In genomic region chr1:28737245-28738137, GRCh38 we compare ENCODE assay signal across 8 cellular contexts. TPM values are rescaled to one million over a fixed set of nuclear protein-coding genes. Genes with fewer than 3 reads are reported as not detected.
A peak's percentile ranks its signal among the peaks of the same experiment; 100 is the strongest.
DNase-seq lines count a peak whose midpoint lies in the region; ATAC-seq and TF ChIP-seq lines count a peak whose summit lies in the region.

No MANE protein-coding gene starts in this region.

- H3K18ac ChIP-seq in mesendoderm (ENCODE audit: low read length) = peak overlapping the region; percentile 99

- H2BK120ac ChIP-seq in mesendoderm (ENCODE audit: low read depth, low read length) = peak overlapping the region; percentile 30

- DNase-seq in GM10266 (ENCODE audit: extremely low spot score) = peak; percentile 68
- peak; percentile 69 for DNase-seq in NCI-H2196 (lab: John Stamatoyannopoulos, UW; ENCODE audit: unreplicated experiment)
- DNase-seq in activated CD4-positive, alpha-beta memory T cell treated with anti-CD3 and anti-CD28 coated beads for 36 hours = peak; percentile 62
- peak; percentile 28 for DNase-seq in effector CD4-positive, alpha-beta T cell
- DNase-seq in mesendoderm = peak; percentile 89
- peak; percentile 10 to 20 for DNase-seq in stimulated activated CD8-positive, alpha-beta memory T cell treated with anti-CD3 and anti-CD28 coated beads, Interleukin-2, amount 100 ng/mL, for 1 hour (ENCODE audit: low read depth in 2 of 2)
- DNase-seq in Ammon's horn (ENCODE audit: low spot score) = no peak

- peak; percentile 13 for ATAC-seq in HG02870 (IDR thresholded peaks at IDR 0.05; ENCODE audit: unreplicated experiment)

- H2BK15ac ChIP-seq in mesendoderm (replicated peaks; ENCODE audit: low read depth) = no peak overlapping the region

- peak overlapping the region; percentile 100 for H3K4ac ChIP-seq in mesendoderm (ENCODE audit: low read depth, low read length)

- POLR2A ChIA-PET in activated CD4-positive, alpha-beta memory T cell treated with anti-CD3 and anti-CD28 coated beads for 36 hours (lab: Charles Lee) = interaction anchor here (0.7 to 3.0 kb wide), 15 partner anchors 11 to 443 kb away, joined by 3 to 33 read pairs (median 5); partner anchors contain the start of genes GMEB1, MED18, RNU11 and TAF12

- H3K9me3 Mint-ChIP-seq in activated CD4-positive, alpha-beta memory T cell treated with anti-CD3 and anti-CD28 coated beads for 36 hours = no peaks in the 10 kb centered on the region

- intact Hi-C loops in activated CD4-positive, alpha-beta memory T cell treated with anti-CD3 and anti-CD28 coated beads for 36 hours (cut with micrococcal nuclease) = loop anchor here (2.0 to 5.0 kb wide), 3 partner anchors 155 to 325 kb away; no protein-coding TSS in a partner anchor

- peak overlapping the region; percentile 98 for H3K9ac ChIP-seq in mesendoderm (ENCODE audit: low read length)

- H3K36me3 Mint-ChIP-seq in activated CD4-positive, alpha-beta memory T cell treated with anti-CD3 and anti-CD28 coated beads for 36 hours = peaks cover 38% of the 10 kb centered on the region

- H3K79me2 ChIP-seq in mesendoderm (ENCODE audit: control insufficient read depth, insufficient read depth, low read length) = peaks cover 50% of the 10 kb centered on the region

- H3K36me3 ChIP-seq in mesendoderm (ENCODE audit: control insufficient read depth, insufficient read depth, low read length) = peaks cover 3% of the 10 kb centered on the region

- H3K4me3 Mint-ChIP-seq in activated CD4-positive, alpha-beta memory T cell treated with anti-CD3 and anti-CD28 coated beads for 36 hours = peak overlapping the region; percentile 83

- H4K8ac ChIP-seq in mesendoderm (ENCODE audit: low read depth, low read length) = peak overlapping the region; percentile 17

- H2AK5ac ChIP-seq in mesendoderm (ENCODE audit: low read length) = peak overlapping the region; percentile 71

- peak overlapping the region; percentile 99 for H3K27ac ChIP-seq in mesendoderm (ENCODE audit: low read depth, low read length)

- TF ChIP-seq CTCF in GM10266 (IDR thresholded peaks at IDR 0.05; ENCODE audit: control insufficient read depth, insufficient read depth, low read depth, missing control alignments) = no peak

- peak overlapping the region; percentile 85 for H3K27ac Mint-ChIP-seq in activated CD4-positive, alpha-beta memory T cell treated with anti-CD3 and anti-CD28 coated beads for 36 hours

- peak overlapping the region; percentile 13 for H3K4me2 ChIP-seq in mesendoderm (ENCODE audit: low read length)

- H3K23ac ChIP-seq in mesendoderm (ENCODE audit: low read length) = peak overlapping the region; percentile 100

- no CpG with 5 or more reads among the region's 62 CpGs for WGBS in mesendoderm (ENCODE audit: extremely low coverage, insufficient coverage, low lambda C conversion rate)

- peak overlapping the region; percentile 88 for H2BK5ac ChIP-seq in mesendoderm (ENCODE audit: low read length)

- no peak overlapping the region for H4K5ac ChIP-seq in mesendoderm (ENCODE audit: low read length)

- CTCF ChIA-PET in activated CD4-positive, alpha-beta memory T cell treated with anti-CD3 and anti-CD28 coated beads for 36 hours (lab: Charles Lee) = interaction anchor here (0.6 to 3.0 kb wide), 29 partner anchors 10 to 489 kb away, joined by 3 to 22 read pairs (median 5); partner anchors contain the start of genes GMEB1, RNU11, SRSF4 and TAF12

- peaks cover 3% of the 10 kb centered on the region for H3K79me1 ChIP-seq in mesendoderm (ENCODE audit: low read length)

- peak overlapping the region; percentile 92 for H3K4me3 ChIP-seq in mesendoderm (ENCODE audit: low read length)

- H3K4me1 ChIP-seq in mesendoderm (ENCODE audit: control insufficient read depth, low read depth, low read length) = no peaks in the 10 kb centered on the region

- H3K27me3 Mint-ChIP-seq in activated CD4-positive, alpha-beta memory T cell treated with anti-CD3 and anti-CD28 coated beads for 36 hours = no peaks in the 10 kb centered on the region

- no peaks in the 10 kb centered on the region for H3K27me3 ChIP-seq in mesendoderm (ENCODE audit: insufficient read depth, low read length, poor library complexity)

- peak overlapping the region; percentile 99 for H3K56ac ChIP-seq in mesendoderm (ENCODE audit: low read length)

- peaks cover 41% of the 10 kb centered on the region for H3K4me1 Mint-ChIP-seq in activated CD4-positive, alpha-beta memory T cell treated with anti-CD3 and anti-CD28 coated beads for 36 hours (ENCODE audit: low read depth)

RNA-seq across cellular contexts. Expression of gene YTHDF2, which starts 0.8 kb away (rescaled TPM):
- 10 to 100 TPM; 74.3 to 80.1 TPM for total RNA-seq in activated CD4-positive, alpha-beta memory T cell treated with anti-CD3 and anti-CD28 coated beads for 36 hours
- 126 TPM for polyA plus RNA-seq in mesendoderm (2013, experiment 1 of 2)
- polyA plus RNA-seq in mesendoderm (2013, experiment 2 of 2) = 126 TPM
